1 cellular context compared by ENCODE assay signal in the genomic region with DNA sequence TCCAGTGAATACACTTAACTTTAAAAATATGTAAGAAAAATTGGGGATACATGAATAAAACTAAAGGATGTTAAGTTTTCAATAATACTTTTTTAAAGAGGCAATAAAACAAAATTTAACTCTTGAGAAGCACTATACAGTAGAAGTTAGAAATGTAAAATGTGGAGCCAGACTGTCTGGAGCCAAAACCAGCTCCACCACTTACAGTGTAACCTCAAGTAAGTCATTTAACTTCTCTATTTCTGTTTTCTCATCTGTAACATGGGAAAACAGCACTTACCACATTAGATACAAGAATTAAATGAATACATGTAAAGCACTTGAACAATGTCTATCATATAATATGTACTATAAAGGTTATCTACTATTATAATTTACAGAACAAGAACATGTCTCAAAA.
TF ChIP-seq lines count a peak whose summit lies in the region.

No MANE protein-coding gene starts in this region.

TF ChIP-seq in K562, 482 proteins besides CTCF, POLR2A, EP300 and RAD21 (continued from another document):
- TF ChIP-seq, protein P1, sequence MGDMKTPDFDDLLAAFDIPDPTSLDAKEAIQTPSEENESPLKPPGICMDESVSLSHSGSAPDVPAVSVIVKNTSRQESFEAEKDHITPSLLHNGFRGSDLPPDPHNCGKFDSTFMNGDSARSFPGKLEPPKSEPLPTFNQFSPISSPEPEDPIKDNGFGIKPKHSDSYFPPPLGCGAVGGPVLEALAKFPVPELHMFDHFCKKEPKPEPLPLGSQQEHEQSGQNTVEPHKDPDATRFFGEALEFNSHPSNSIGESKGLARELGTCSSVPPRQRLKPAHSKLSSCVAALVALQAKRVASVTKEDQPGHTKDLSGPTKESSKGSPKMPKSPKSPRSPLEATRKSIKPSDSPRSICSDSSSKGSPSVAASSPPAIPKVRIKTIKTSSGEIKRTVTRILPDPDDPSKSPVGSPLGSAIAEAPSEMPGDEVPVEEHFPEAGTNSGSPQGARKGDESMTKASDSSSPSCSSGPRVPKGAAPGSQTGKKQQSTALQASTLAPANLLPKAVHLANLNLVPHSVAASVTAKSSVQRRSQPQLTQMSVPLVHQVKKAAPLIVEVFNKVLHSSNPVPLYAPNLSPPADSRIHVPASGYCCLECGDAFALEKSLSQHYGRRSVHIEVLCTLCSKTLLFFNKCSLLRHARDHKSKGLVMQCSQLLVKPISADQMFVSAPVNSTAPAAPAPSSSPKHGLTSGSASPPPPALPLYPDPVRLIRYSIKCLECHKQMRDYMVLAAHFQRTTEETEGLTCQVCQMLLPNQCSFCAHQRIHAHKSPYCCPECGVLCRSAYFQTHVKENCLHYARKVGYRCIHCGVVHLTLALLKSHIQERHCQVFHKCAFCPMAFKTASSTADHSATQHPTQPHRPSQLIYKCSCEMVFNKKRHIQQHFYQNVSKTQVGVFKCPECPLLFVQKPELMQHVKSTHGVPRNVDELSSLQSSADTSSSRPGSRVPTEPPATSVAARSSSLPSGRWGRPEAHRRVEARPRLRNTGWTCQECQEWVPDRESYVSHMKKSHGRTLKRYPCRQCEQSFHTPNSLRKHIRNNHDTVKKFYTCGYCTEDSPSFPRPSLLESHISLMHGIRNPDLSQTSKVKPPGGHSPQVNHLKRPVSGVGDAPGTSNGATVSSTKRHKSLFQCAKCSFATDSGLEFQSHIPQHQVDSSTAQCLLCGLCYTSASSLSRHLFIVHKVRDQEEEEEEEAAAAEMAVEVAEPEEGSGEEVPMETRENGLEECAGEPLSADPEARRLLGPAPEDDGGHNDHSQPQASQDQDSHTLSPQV (IDR thresholded peaks at IDR 0.05) = 0 out of 2 replicates have a peak, but pooled peaks have one; percentile 28
TF ChIP-seq in K562: peak in this region for 1.
